In genomic region chr12:19211802-19212201, GRCh38 we compare ENCODE assay signal across 8 cellular contexts.
"Had no signal": no experiment of that assay in that cellular context is flagged by ENCODE, and none has a peak within 500 bp of the region (broad histone marks: within the 10 kb centered on the region; RNA-seq: fewer than 3 reads in every experiment).

No MANE protein-coding gene starts in this region.

- H3K9me3 Mint-ChIP-seq: GM23338 had no signal

- H3K27ac Mint-ChIP-seq: GM23338, HFFc6 had no signal

- FAIRE-seq: H1, H54 had no signal

- ATAC-seq: GM23338, HCT116 had no signal

- DNase-seq: HFFc6, IMR-90, KBM-7 had no signal

- H3K4me3 ChIP-seq: GM23338, HAP-1 had no signal

- H3K9me3 ChIP-seq: HAP-1 had no signal

- H3K36me3 ChIP-seq: HAP-1 had no signal

- H3K4me3 Mint-ChIP-seq: GM23338, HFFc6 had no signal

- H2AFZ ChIP-seq: GM23338 had no signal

- H3K4me2 ChIP-seq: GM23338 had no signal
